In the genomic region with DNA sequence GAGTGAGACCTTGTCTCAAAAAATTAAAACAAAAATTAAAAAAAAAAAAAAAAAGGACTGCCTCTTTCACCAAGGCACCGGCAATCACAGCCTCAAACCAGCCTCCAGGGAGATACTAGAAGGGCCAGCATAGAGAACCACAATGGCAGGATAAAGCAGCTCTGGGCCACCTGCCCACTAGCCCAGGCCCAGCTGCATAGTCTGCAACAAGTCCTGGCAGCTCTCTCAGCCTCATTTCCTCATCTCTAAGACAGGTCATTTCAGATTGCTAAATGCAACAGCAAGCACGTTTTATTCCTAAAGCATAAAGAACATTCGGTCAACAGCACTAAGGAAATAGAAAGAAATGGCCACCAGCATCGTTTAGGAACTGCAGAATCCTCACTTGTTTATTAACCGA, we compare ENCODE assay signal across 8 cellular contexts. TPM values are rescaled to one million over a fixed set of nuclear protein-coding genes. Genes with fewer than 3 reads are reported as not detected.
DNase-seq lines count a peak whose midpoint lies in the region; ATAC-seq and TF ChIP-seq lines count a peak whose summit lies in the region.

No MANE protein-coding gene starts in this region.

- intact Hi-C loops in activated CD4-positive, alpha-beta memory T cell treated with anti-CD3 and anti-CD28 coated beads for 36 hours (cut with micrococcal nuclease), result no loop called here
- intact Hi-C loops in lower lobe of right lung (cut with DNase I), result no loop called here

- no peak for DNase-seq in activated CD4-positive, alpha-beta memory T cell treated with anti-CD3 and anti-CD28 coated beads, Interleukin-2, amount 10 ng/mL, durations not matched to agents 7 days and 5 days
- DNase-seq in activated CD4-positive, alpha-beta memory T cell treated with anti-CD3 and anti-CD28 coated beads for 36 hours, result no peak
- peak; percentile 88 for DNase-seq in cerebellar cortex (ENCODE audit: low spot score)
- DNase-seq in lower lobe of right lung, result peak; percentile 52
- DNase-seq in RKO (ENCODE audit: low spot score), result no peak

- peaks cover 44% of the 10 kb centered on the region for H3K4me1 ChIP-seq in lower lobe of right lung

- no peaks in the 10 kb centered on the region for H3K27me3 Mint-ChIP-seq in activated CD4-positive, alpha-beta memory T cell treated with anti-CD3 and anti-CD28 coated beads, Interleukin-2, amount 10 ng/mL, durations not matched to agents 7 days and 5 days
- H3K27me3 Mint-ChIP-seq in activated CD4-positive, alpha-beta memory T cell treated with anti-CD3 and anti-CD28 coated beads for 36 hours, result no peaks in the 10 kb centered on the region

- H3K36me3 Mint-ChIP-seq in activated CD4-positive, alpha-beta memory T cell treated with anti-CD3 and anti-CD28 coated beads, Interleukin-2, amount 10 ng/mL, durations not matched to agents 7 days and 5 days (ENCODE audit: low read depth), result peaks cover 67% of the 10 kb centered on the region
- H3K36me3 Mint-ChIP-seq in activated CD4-positive, alpha-beta memory T cell treated with anti-CD3 and anti-CD28 coated beads for 36 hours, result peaks cover 32% of the 10 kb centered on the region

- no peaks in the 10 kb centered on the region for H3K9me3 Mint-ChIP-seq in activated CD4-positive, alpha-beta memory T cell treated with anti-CD3 and anti-CD28 coated beads, Interleukin-2, amount 10 ng/mL, durations not matched to agents 7 days and 5 days
- no peaks in the 10 kb centered on the region for H3K9me3 Mint-ChIP-seq in activated CD4-positive, alpha-beta memory T cell treated with anti-CD3 and anti-CD28 coated beads for 36 hours

- H3K4me3 ChIP-seq in lower lobe of right lung, result no peak overlapping the region

- POLR2A ChIA-PET in activated CD4-positive, alpha-beta memory T cell treated with anti-CD3 and anti-CD28 coated beads, Interleukin-2, amount 10 ng/mL, durations not matched to agents 7 days and 5 days (lab: Charles Lee), result interaction anchor here (1.4 kb wide), 1 partner anchor 15 kb away, joined by 3 read pairs; no protein-coding TSS in a partner anchor
- POLR2A ChIA-PET in activated CD4-positive, alpha-beta memory T cell treated with anti-CD3 and anti-CD28 coated beads for 36 hours (lab: Charles Lee), result no interaction called here

- no peak overlapping the region for H3K4me3 Mint-ChIP-seq in activated CD4-positive, alpha-beta memory T cell treated with anti-CD3 and anti-CD28 coated beads, Interleukin-2, amount 10 ng/mL, durations not matched to agents 7 days and 5 days
- no peak overlapping the region for H3K4me3 Mint-ChIP-seq in activated CD4-positive, alpha-beta memory T cell treated with anti-CD3 and anti-CD28 coated beads for 36 hours

- H3K27ac Mint-ChIP-seq in activated CD4-positive, alpha-beta memory T cell treated with anti-CD3 and anti-CD28 coated beads, Interleukin-2, amount 10 ng/mL, durations not matched to agents 7 days and 5 days, result peak overlapping the region; percentile 13
- H3K27ac Mint-ChIP-seq in activated CD4-positive, alpha-beta memory T cell treated with anti-CD3 and anti-CD28 coated beads for 36 hours, result no peak overlapping the region

- ATAC-seq in lower lobe of right lung, result peak; percentile 52 to 66
- ATAC-seq in GM21360 (IDR thresholded peaks at IDR 0.05; ENCODE audit: unreplicated experiment), result no peak
- ATAC-seq in HG02970 (IDR thresholded peaks at IDR 0.05; ENCODE audit: low FRiP score, unreplicated experiment), result no peak
- ATAC-seq in GM21390 (IDR thresholded peaks at IDR 0.05; ENCODE audit: unreplicated experiment), result no peak

- H3K4me1 Mint-ChIP-seq in activated CD4-positive, alpha-beta memory T cell treated with anti-CD3 and anti-CD28 coated beads, Interleukin-2, amount 10 ng/mL, durations not matched to agents 7 days and 5 days, result peaks cover 36% of the 10 kb centered on the region
- peaks cover 48% of the 10 kb centered on the region for H3K4me1 Mint-ChIP-seq in activated CD4-positive, alpha-beta memory T cell treated with anti-CD3 and anti-CD28 coated beads for 36 hours (ENCODE audit: low read depth)

- H3K27me3 ChIP-seq in lower lobe of right lung (ENCODE audit: low read depth), result no peaks in the 10 kb centered on the region

- H3K36me3 ChIP-seq in lower lobe of right lung, result peaks cover 24% of the 10 kb centered on the region

- peak overlapping the region; percentile 38 for H3K27ac ChIP-seq in lower lobe of right lung

- TF ChIP-seq CTCF in lower lobe of right lung (IDR thresholded peaks at IDR 0.05), result no peak

- CTCF ChIA-PET in activated CD4-positive, alpha-beta memory T cell treated with anti-CD3 and anti-CD28 coated beads, Interleukin-2, amount 10 ng/mL, durations not matched to agents 7 days and 5 days (lab: Charles Lee), result interaction anchor here (0.9 to 2.8 kb wide), 3 partner anchors 8 to 11 kb away, joined by 3 to 16 read pairs (median 3); no protein-coding TSS in a partner anchor
- CTCF ChIA-PET in activated CD4-positive, alpha-beta memory T cell treated with anti-CD3 and anti-CD28 coated beads for 36 hours (lab: Charles Lee), result interaction anchor here (0.8 to 3.2 kb wide), 3 partner anchors 10 to 62 kb away, joined by 4 to 21 read pairs (median 16); no protein-coding TSS in a partner anchor

- H3K9me3 ChIP-seq in lower lobe of right lung, result no peaks in the 10 kb centered on the region

RNA-seq across cellular contexts. Expression of a gene that starts 28.8 kb away (rescaled TPM):
- 10 to 100 TPM; 78.7 to 90.3 TPM for total RNA-seq in activated CD4-positive, alpha-beta memory T cell treated with anti-CD3 and anti-CD28 coated beads, Interleukin-2, amount 10 ng/mL, durations not matched to agents 7 days and 5 days
- total RNA-seq in activated CD4-positive, alpha-beta memory T cell treated with anti-CD3 and anti-CD28 coated beads for 36 hours, result 10 to 100 TPM; 66.4 to 66.6 TPM
- 52.1 TPM for total RNA-seq in lower lobe of right lung

Comparison
In these comparisons a context has a peak if more than half of its experiments do, and no peak if none do; other contexts are left out.
1. DNase-seq: peak in cerebellar cortex (single experiment) and lower lobe of right lung (single experiment); none in activated CD4-positive, alpha-beta memory T cell treated with anti-CD3 and anti-CD28 coated beads, Interleukin-2, amount 10 ng/mL, durations not matched to agents 7 days and 5 days (single experiment), activated CD4-positive, alpha-beta memory T cell treated with anti-CD3 and anti-CD28 coated beads for 36 hours (single experiment) and RKO (single experiment).
2. ATAC-seq: peak in lower lobe of right lung (2 of 2); none in GM21360 (single experiment), HG02970 (single experiment) and GM21390 (single experiment).